9 cellular contexts compared by ENCODE assay signal in the genomic region with DNA sequence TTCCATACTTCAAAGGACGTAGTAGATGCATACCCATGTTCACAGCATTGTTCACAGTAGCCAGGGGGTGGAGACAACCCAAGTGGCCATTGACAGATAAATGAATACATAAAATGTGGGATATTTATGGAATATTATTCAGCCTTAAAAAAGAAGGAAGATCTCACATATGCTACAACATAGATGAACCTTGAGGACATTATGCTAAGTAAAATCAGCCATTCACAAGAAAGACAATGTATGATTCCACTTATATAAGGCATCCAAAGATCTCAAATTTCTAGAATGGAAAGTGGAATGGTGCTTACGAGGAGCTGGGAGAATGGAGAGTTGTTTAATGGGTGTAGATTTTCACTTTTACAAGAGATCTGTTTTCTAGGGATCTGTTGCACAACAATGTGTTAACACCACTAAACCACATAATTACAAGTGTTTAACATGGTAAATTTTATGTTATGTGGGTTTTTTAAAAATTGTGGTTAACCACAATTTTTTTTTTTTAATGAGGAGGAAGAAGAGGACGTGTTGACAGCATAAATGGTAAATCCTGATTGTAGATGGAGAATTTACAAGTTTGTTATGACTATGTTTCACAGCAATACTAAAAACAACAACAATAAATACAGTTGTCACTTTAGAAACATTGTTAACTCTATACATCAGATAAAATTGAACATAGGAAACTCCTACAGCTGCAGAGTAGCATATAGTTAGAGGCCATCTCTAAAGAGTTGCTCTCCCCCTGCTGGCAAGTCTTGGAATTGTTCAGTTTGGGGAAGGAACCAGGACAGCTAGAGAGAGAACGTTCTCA. TPM values are rescaled to one million over a fixed set of nuclear protein-coding genes. Genes with fewer than 3 reads are reported as not detected.
DNase-seq lines count a peak whose midpoint lies in the region; ATAC-seq and TF ChIP-seq lines count a peak whose summit lies in the region.
"Had no signal": no experiment of that assay in that cellular context is flagged by ENCODE, and none has a peak within 500 bp of the region (broad histone marks: within the 10 kb centered on the region; RNA-seq: fewer than 3 reads in every experiment).

No MANE protein-coding gene starts in this region.

- H3K27ac ChIP-seq in KMS-11 (no peak overlapping the region), SJCRH30 (no peak overlapping the region), gastroesophageal sphincter (no peak overlapping the region)
- H3K27ac ChIP-seq: skin epidermis had no signal

- WGBS in gastroesophageal sphincter (ENCODE audit: low coverage in 1 of 2), 2 donors: 63 to 84% methylated on average over 3 to 4 of the region's 4 CpGs

- H3K4me1 ChIP-seq in KMS-11 (ENCODE audit: low read depth, poor library complexity, severe bottlenecking): peaks cover 6% of the 10 kb centered on the region
- peaks cover 3% of the 10 kb centered on the region; the same call in 1 of the 2 replicates for H3K4me1 ChIP-seq in SJCRH30
- no peaks in the 10 kb centered on the region for H3K4me1 ChIP-seq in gastroesophageal sphincter

- peak; percentile 93 for ATAC-seq in GM21825 (IDR thresholded peaks at IDR 0.05; ENCODE audit: unreplicated experiment)
- ATAC-seq in gastroesophageal sphincter: peak; percentile 53

- H3K36me3 ChIP-seq in KMS-11 (ENCODE audit: insufficient read depth): no peaks in the 10 kb centered on the region
- H3K36me3 ChIP-seq in SJCRH30: no peaks in the 10 kb centered on the region
- H3K36me3 ChIP-seq in gastroesophageal sphincter: no peaks in the 10 kb centered on the region

- H3K27me3 ChIP-seq in KMS-11 (ENCODE audit: insufficient read depth, low read depth) (no peaks in the 10 kb centered on the region), SJCRH30 (no peaks in the 10 kb centered on the region), gastroesophageal sphincter (peaks cover 6% of the 10 kb centered on the region)

- intact Hi-C loops in posterior cingulate gyrus (cut with DNase I): loop anchor here (1.0 kb wide), 1 partner anchor 215 kb away; no protein-coding TSS in a partner anchor

- 0 out of 2 replicates have a peak overlapping the region, but pooled peaks have one; percentile 21 for H3K4me2 ChIP-seq in KMS-11

- no peak for TF ChIP-seq POLR2A in gastroesophageal sphincter (IDR thresholded peaks at IDR 0.05)

- no peaks in the 10 kb centered on the region for H3K79me2 ChIP-seq in KMS-11 (ENCODE audit: insufficient read depth, low read depth)

- H3K9ac ChIP-seq in KMS-11: no peak overlapping the region

- peak; percentile 89 for TF ChIP-seq CTCF in KMS-11 (conservative IDR thresholded peaks at IDR 0.05; ENCODE audit: low read depth, low read length)
- peak; percentile 78 to 84 (median 82) for TF ChIP-seq CTCF in gastroesophageal sphincter (IDR thresholded peaks at IDR 0.05)

- H3K9me3 ChIP-seq in SJCRH30 (replicated peaks): no peaks in the 10 kb centered on the region
- H3K9me3 ChIP-seq in gastroesophageal sphincter: no peaks in the 10 kb centered on the region

- H2AFZ ChIP-seq in KMS-11 (ENCODE audit: low read depth): no peak overlapping the region

- DNase-seq in GM04504 (ENCODE audit: low read depth) (peak; percentile 58), SJCRH30 (peak; percentile 72 to 91), posterior cingulate gyrus (peak in 7 of 10 donors; percentile 59 to 89 (median 79)), cortex of kidney (lab: John Stamatoyannopoulos, UW) (no peak)
- DNase-seq in activated effector memory CD4-positive, alpha-beta T cell treated with Interleukin-2 at 50 U/mL for 16 hours: peak; percentile 37

- no peaks in the 10 kb centered on the region for H4K20me1 ChIP-seq in KMS-11 (ENCODE audit: insufficient read depth)

- TF ChIP-seq EP300 in gastroesophageal sphincter (IDR thresholded peaks at IDR 0.05): no peak

- H3K4me3 ChIP-seq in KMS-11 (IDR thresholded peaks at IDR 0.05; ENCODE audit: insufficient read depth, low read depth, low read length) (no peak overlapping the region), SJCRH30 (no peak overlapping the region), gastroesophageal sphincter (no peak overlapping the region)
- H3K4me3 ChIP-seq: skin epidermis had no signal

RNA-seq across cellular contexts. Expression of a gene that starts 41.6 kb away (rescaled TPM):
- total RNA-seq in SJCRH30 (2014; rRNA removed; shearing (Covaris generic)): 2.3 TPM in 2 replicates
- total RNA-seq in gastroesophageal sphincter: 100 to 1,000 TPM; 122 to 691 (median 363) TPM

Comparison
In these comparisons a context has a peak if more than half of its experiments do, and no peak if none do; other contexts are left out.
1. RNA of a gene that starts 41.6 kb away (total RNA-seq): 122 to 691 TPM in gastroesophageal sphincter; 2.3 TPM in SJCRH30; every median in the first group is over 10 times any median in the second.